Comparison of ENCODE assay signal across 8 cellular contexts in the genomic region with DNA sequence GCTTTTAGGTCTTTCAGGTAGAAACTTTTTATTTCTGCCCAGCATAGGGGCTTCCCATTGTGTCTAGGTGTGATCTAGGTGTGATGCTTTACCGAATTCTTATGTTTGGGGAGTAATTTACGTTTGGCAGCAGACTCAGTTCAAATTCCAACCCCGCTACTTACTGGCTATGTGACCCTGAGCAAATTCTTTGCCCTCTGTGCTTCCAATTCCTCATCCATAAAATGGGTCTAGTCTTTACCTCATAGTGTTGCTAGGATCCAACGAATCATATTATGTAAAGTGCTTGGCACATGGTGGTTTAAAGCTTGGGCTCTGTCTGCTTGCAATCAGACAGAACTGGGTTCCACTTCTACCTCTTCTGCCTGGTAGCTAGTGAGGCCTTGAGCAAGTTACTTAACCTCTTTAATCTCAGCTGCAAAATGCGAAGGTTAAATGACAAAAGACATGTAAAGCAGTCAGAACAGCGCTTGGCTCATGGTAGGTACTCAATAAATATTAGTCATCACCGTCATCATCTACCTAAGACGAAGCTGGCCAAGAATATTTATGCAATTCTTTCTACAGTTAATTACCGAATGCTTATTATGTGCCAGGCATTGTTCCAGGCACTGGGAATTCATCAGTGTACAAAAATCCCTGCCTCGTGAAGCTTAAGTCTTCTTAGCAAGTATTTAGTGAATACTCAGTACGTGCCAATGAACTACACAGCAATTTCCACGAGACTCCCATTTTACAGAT. TPM values are rescaled to one million over a fixed set of nuclear protein-coding genes. Genes with fewer than 3 reads are reported as not detected.
DNase-seq lines count a peak whose midpoint lies in the region; ATAC-seq, FAIRE-seq and TF ChIP-seq lines count a peak whose summit lies in the region.

No MANE protein-coding gene starts in this region.

- TF ChIP-seq CTCF in foreskin fibroblast (IDR thresholded peaks at IDR 0.05; ENCODE audit: low read depth, low read length) (no peak), gastrocnemius medialis (IDR thresholded peaks at IDR 0.05 in 4 of 5, conservative IDR thresholded peaks at IDR 0.05 in 1 of 5) (no peak)

- peaks cover 39% of the 10 kb centered on the region for H3K4me1 Mint-ChIP-seq in T-helper 17 cell

- H3K9me3 ChIP-seq in T-helper 17 cell (ENCODE audit: control insufficient read depth, low read length, poor library complexity, severe bottlenecking) (no peaks in the 10 kb centered on the region), gastrocnemius medialis (no peaks in the 10 kb centered on the region)

- peak overlapping the region; percentile 86 for H3K4me3 Mint-ChIP-seq in T-helper 17 cell

- intact Hi-C loops in gastrocnemius medialis (cut with DNase I; ENCODE audit: low total_unique reads): loop anchor here (1.0 to 10.0 kb wide), 9 partner anchors 72 to 1005 kb away; a partner anchor contains a TSS

- FAIRE-seq in GM12892 (lab: Jason Lieb, UNC): peak; percentile 66

- peak overlapping the region; percentile 92 to 98 (median 95) for H3K27ac ChIP-seq in gastrocnemius medialis

- DNase-seq in GM12892 (ENCODE audit: insufficient read length) (no peak), T-helper 17 cell (no peak), foreskin fibroblast (peak in 1 of 2 donors; percentile 9), gastrocnemius medialis (no peak), HUDEP-2 (lab: John Stamatoyannopoulos, UW; ENCODE audit: unreplicated experiment in 76 of 76) (no peak)
- DNase-seq in stimulated activated naive CD4-positive, alpha-beta T cell treated with Interleukin-2 at 50 U/mL for 16 hours (lab: John Stamatoyannopoulos, UW): no peak

- H3K4me1 ChIP-seq in gastrocnemius medialis: peaks cover 25 to 39% of the 10 kb centered on the region in 2 donors

- ATAC-seq in T-helper 17 cell (no peak), gastrocnemius medialis (no peak), GM18505 (IDR thresholded peaks at IDR 0.05; ENCODE audit: unreplicated experiment) (no peak), GM19395 (IDR thresholded peaks at IDR 0.05; ENCODE audit: unreplicated experiment) (no peak)

- peaks cover under 1% of the 10 kb centered on the region for H3K27me3 Mint-ChIP-seq in T-helper 17 cell

- H3K36me3 ChIP-seq in gastrocnemius medialis: peaks cover 0 to 23% of the 10 kb centered on the region in 2 donors

- peaks cover 5% of the 10 kb centered on the region for H3K36me3 Mint-ChIP-seq in T-helper 17 cell (ENCODE audit: low read depth)

- no peak overlapping the region for H3K27ac Mint-ChIP-seq in T-helper 17 cell

- no peaks in the 10 kb centered on the region for H3K27me3 ChIP-seq in gastrocnemius medialis

- peak overlapping the region; percentile 62 to 80 for H3K4me3 ChIP-seq in foreskin fibroblast (ENCODE audit: low read depth in 1 of 2, low read length in 2 of 2)
- H3K4me3 ChIP-seq in gastrocnemius medialis: peak overlapping the region; percentile 84 to 98 (median 96)

- TF ChIP-seq POLR2A in GM12892 (IDR thresholded peaks at IDR 0.05; ENCODE audit: low read depth, low read length) (no peak), gastrocnemius medialis (IDR thresholded peaks at IDR 0.05) (no peak), GM18505 (IDR thresholded peaks at IDR 0.05; ENCODE audit: borderline replicate concordance, extremely low read depth, insufficient read depth, insufficient read length) (no peak)

- in situ Hi-C loops in gastrocnemius medialis (cut with MboI; ENCODE audit: low sequenced_read_pairs in 4 of 4): loop anchor here (25.0 kb wide), 2 partner anchors 328 to 353 kb away; a partner anchor contains a TSS

RNA-seq across cellular contexts. Expression of a gene that starts 1.0 kb away (rescaled TPM):
- 31.9 TPM for polyA plus RNA-seq in GM12892 (2012; ENCODE audit: missing spikeins)
- 10 to 100 TPM; 57.7 to 63.1 TPM for total RNA-seq in T-helper 17 cell
- 10 to 100 TPM; 68.0 to 91.4 (median 80.6) TPM for total RNA-seq in gastrocnemius medialis

RNA-seq across cellular contexts. Expression of a gene that starts 25.6 kb away (rescaled TPM):
- polyA plus RNA-seq in GM12892 (2012; ENCODE audit: missing spikeins): not detected
- 1 to 10 TPM in 1 of 2 donors, under 1 TPM in 1; 0.78 to 1.8 TPM for total RNA-seq in T-helper 17 cell
- total RNA-seq in gastrocnemius medialis: 1 to 10 TPM in 2 of 4 donors, under 1 TPM in 2; 0.94 to 6.2 (median 1.5) TPM
